Comparison of ENCODE assay signal across 9 cellular contexts in the genomic region with DNA sequence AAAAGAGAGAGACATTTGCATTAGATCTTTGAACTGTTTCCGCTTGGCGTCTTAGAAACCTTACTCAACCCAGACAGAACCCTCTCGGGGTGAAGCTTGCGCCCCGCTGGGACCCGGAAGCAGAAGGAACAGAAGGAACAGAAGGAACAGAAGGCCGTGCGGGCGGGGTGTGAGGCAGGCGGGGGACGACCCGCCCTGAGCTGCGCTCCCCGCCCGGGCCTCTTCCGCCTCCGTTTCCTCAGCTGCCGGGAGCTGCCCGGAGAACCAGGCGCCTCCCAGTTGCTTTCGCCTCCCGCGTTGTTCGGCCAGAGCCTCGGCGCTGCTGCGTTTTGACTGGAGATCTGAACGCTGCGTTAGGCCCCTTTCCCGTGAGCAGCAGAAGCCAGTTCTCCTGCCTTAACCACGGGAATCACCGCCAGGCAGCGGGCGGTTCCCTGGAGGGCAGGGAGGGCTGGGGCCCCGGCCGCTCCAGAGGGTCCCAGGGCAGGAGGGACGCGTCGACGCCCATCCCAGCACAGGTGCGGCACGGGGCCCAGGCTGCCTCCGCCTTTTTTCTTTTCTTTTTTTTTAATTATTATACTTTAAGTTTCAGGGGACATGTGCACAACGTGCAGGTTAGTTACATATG. TPM values are rescaled to one million over a fixed set of nuclear protein-coding genes. Genes with fewer than 3 reads are reported as not detected.
DNase-seq lines count a peak whose midpoint lies in the region; ATAC-seq, FAIRE-seq and TF ChIP-seq lines count a peak whose summit lies in the region.
"Had no signal": no experiment of that assay in that cellular context is flagged by ENCODE, and none has a peak within 500 bp of the region (broad histone marks: within the 10 kb centered on the region; RNA-seq: fewer than 3 reads in every experiment).

No MANE protein-coding gene starts in this region.

- 56% methylated on average over 8 of the region's 44 CpGs for WGBS in right lobe of liver (ENCODE audit: insufficient coverage, low coverage, low lambda C conversion rate, missing lambda C conversion rate)
- 76% methylated on average over 32 of the region's 44 CpGs for WGBS in HepG2 (ENCODE audit: low lambda C conversion rate)

- H3K27ac Mint-ChIP-seq in T-helper 1 cell treated with Interleukin-12 subunit alpha and Interleukin-12 subunit beta and Interleukin-4 antibody, amounts not matched to agents 30 μg/mL and 1 μg/mL, for 36 hours: peak overlapping the region; percentile 57
- H3K27ac Mint-ChIP-seq: activated naive CD8-positive, alpha-beta T cell had no signal

- no peaks in the 10 kb centered on the region for H3K27me3 Mint-ChIP-seq in T-helper 1 cell treated with Interleukin-12 subunit alpha and Interleukin-12 subunit beta and Interleukin-4 antibody, amounts not matched to agents 30 μg/mL and 1 μg/mL, for 36 hours (ENCODE audit: low read depth)
- H3K27me3 Mint-ChIP-seq: activated naive CD8-positive, alpha-beta T cell had no signal

- TF ChIP-seq EP300 in HepG2 (IDR thresholded peaks at IDR 0.05; ENCODE audit: low read depth in 2 of 2, low read length in 2 of 2): no peak
- TF ChIP-seq EP300 in HepG2 (CRISPR knock-in tag; IDR thresholded peaks at IDR 0.05; ENCODE audit: borderline replicate concordance): no peak

- H3K27me3 ChIP-seq in right lobe of liver: no peaks in the 10 kb centered on the region
- H3K27me3 ChIP-seq in HepG2 (ENCODE audit: control insufficient read depth in 1 of 2, insufficient read depth in 2 of 2, low read length in 2 of 2): no peaks in the 10 kb centered on the region; a peak in 2 of 5 replicates
- H3K27me3 ChIP-seq in upper lobe of right lung: no peaks in the 10 kb centered on the region

- H3K4me3 ChIP-seq in right lobe of liver (no peak overlapping the region), HepG2 (replicated peaks in 1 of 3; ENCODE audit: insufficient read depth in 1 of 3, low read depth in 2 of 3, low read length in 3 of 3) (no peak overlapping the region), upper lobe of right lung (peak overlapping the region; percentile 40)

- TF ChIP-seq RAD21 in HepG2 (CRISPR knock-in tag; IDR thresholded peaks at IDR 0.05): no peak

- no peaks in the 10 kb centered on the region for H3K79me2 ChIP-seq in HepG2 (ENCODE audit: insufficient read depth, low read length)

- TF ChIP-seq CTCF in right lobe of liver (IDR thresholded peaks at IDR 0.05): no peak
- no peak for TF ChIP-seq CTCF in HepG2 (CRISPR knock-in tag; IDR thresholded peaks at IDR 0.05)
- TF ChIP-seq CTCF in upper lobe of right lung (IDR thresholded peaks at IDR 0.05): no peak

- DNase-seq in right lobe of liver (peak in 1 of 3 donors; percentile 63), HepG2 (ENCODE audit: low spot score) (no peak), upper lobe of right lung (no peak), epidermal melanocyte (ENCODE audit: insufficient read length, low spot score) (no peak), AG08396 (ENCODE audit: low spot score) (no peak), NCI-H2171 treated with DMSO at 0.1 percent for 48 hours (lab: John Stamatoyannopoulos, UW) (no peak)

- H3K36me3 ChIP-seq in right lobe of liver (no peaks in the 10 kb centered on the region), HepG2 (replicated peaks in 1 of 2; ENCODE audit: control insufficient read depth in 1 of 2, insufficient read depth in 2 of 2, low read length in 2 of 2) (no peaks in the 10 kb centered on the region), upper lobe of right lung (no peaks in the 10 kb centered on the region)

- no TSS peak for BruUV-seq in HepG2 (replicated peaks; lab: Mats Ljungman, UMichigan)

- ATAC-seq in right lobe of liver (peak; percentile 13 to 67 (median 55)), HepG2 (no peak), esophagus mucosa (peak; percentile 47), upper lobe of right lung (peak; percentile 89)

- POLR2A ChIA-PET in HepG2 (lab: Yijun Ruan, JAX): no interaction called here

- no peak overlapping the region for H2AFZ ChIP-seq in HepG2 (ENCODE audit: low read length)

- CTCF ChIA-PET in HepG2 (lab: Yijun Ruan, JAX; ENCODE audit: low intra/inter-chr PET ratio, low total read pairs): no interaction called here

- H3K9me3 Mint-ChIP-seq in T-helper 1 cell treated with Interleukin-12 subunit alpha and Interleukin-12 subunit beta and Interleukin-4 antibody, amounts not matched to agents 30 μg/mL and 1 μg/mL, for 36 hours: peaks cover 12% of the 10 kb centered on the region

- no peak for TF ChIP-seq POLR2A in right lobe of liver (IDR thresholded peaks at IDR 0.05)
- no peak for TF ChIP-seq POLR2A in HepG2 (IDR thresholded peaks at IDR 0.05; ENCODE audit: insufficient read depth in 1 of 2, low read depth in 2 of 2, low read length in 2 of 2)

- H3K9me3 ChIP-seq in right lobe of liver (no peaks in the 10 kb centered on the region), HepG2 (ENCODE audit: low read length) (peaks cover 17% of the 10 kb centered on the region), upper lobe of right lung (no peaks in the 10 kb centered on the region)

- peak overlapping the region; percentile 70 for H3K4me3 Mint-ChIP-seq in T-helper 1 cell treated with Interleukin-12 subunit alpha and Interleukin-12 subunit beta and Interleukin-4 antibody, amounts not matched to agents 30 μg/mL and 1 μg/mL, for 36 hours

- in situ Hi-C loops in HepG2 (cut with HindIII; ENCODE audit: extremely low pct_ligation_motif_present, low pct_unique_long_range_greater_than_20kb): no loop called here

- peaks cover 10% of the 10 kb centered on the region for H3K36me3 Mint-ChIP-seq in T-helper 1 cell treated with Interleukin-12 subunit alpha and Interleukin-12 subunit beta and Interleukin-4 antibody, amounts not matched to agents 30 μg/mL and 1 μg/mL, for 36 hours (ENCODE audit: low read depth)

- no peak overlapping the region for H3K27ac ChIP-seq in right lobe of liver
- H3K27ac ChIP-seq in HepG2 (ENCODE audit: extremely low read length, insufficient read depth, low read length): no peak overlapping the region
- H3K27ac ChIP-seq in upper lobe of right lung: no peak overlapping the region

- no peak overlapping the region for H3K4me2 ChIP-seq in HepG2 (ENCODE audit: low read depth, low read length)

- intact Hi-C loops in right lobe of liver (cut with DNase I) (no loop called here), HepG2 (cut with micrococcal nuclease; ENCODE audit: unreplicated experiment) (no loop called here), upper lobe of right lung (cut with DNase I) (no loop called here)

- H3K9ac ChIP-seq in HepG2 (ENCODE audit: insufficient read depth, low read depth, low read length): no peak overlapping the region

- FAIRE-seq in HepG2 (lab: Jason Lieb, UNC): no peak

- H3K4me1 Mint-ChIP-seq in T-helper 1 cell treated with Interleukin-12 subunit alpha and Interleukin-12 subunit beta and Interleukin-4 antibody, amounts not matched to agents 30 μg/mL and 1 μg/mL, for 36 hours (ENCODE audit: low read depth): peaks cover 2% of the 10 kb centered on the region

- H4K20me1 ChIP-seq in HepG2 (ENCODE audit: insufficient read depth, low read length): no peaks in the 10 kb centered on the region

- H3K4me1 ChIP-seq in right lobe of liver (no peaks in the 10 kb centered on the region), HepG2 (ENCODE audit: insufficient read depth, low read length) (no peaks in the 10 kb centered on the region), upper lobe of right lung (peaks cover 4% of the 10 kb centered on the region)

TF ChIP-seq in HepG2, 621 proteins besides CTCF, POLR2A, EP300 and RAD21 (continues in another document):
- TF ChIP-seq, protein P1, sequence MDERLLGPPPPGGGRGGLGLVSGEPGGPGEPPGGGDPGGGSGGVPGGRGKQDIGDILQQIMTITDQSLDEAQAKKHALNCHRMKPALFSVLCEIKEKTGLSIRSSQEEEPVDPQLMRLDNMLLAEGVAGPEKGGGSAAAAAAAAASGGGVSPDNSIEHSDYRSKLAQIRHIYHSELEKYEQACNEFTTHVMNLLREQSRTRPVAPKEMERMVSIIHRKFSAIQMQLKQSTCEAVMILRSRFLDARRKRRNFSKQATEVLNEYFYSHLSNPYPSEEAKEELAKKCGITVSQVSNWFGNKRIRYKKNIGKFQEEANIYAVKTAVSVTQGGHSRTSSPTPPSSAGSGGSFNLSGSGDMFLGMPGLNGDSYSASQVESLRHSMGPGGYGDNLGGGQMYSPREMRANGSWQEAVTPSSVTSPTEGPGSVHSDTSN (CRISPR knock-in tag; IDR thresholded peaks at IDR 0.05): no peak
- no peak for TF ChIP-seq GZF1 (CRISPR knock-in tag; IDR thresholded peaks at IDR 0.05)
- no peak for TF ChIP-seq TSC22D2 (CRISPR knock-in tag; IDR thresholded peaks at IDR 0.05; ENCODE audit: borderline replicate concordance)

RNA-seq across cellular contexts. Expression of a gene that starts 19.3 kb away (rescaled TPM):
- total RNA-seq in right lobe of liver (1 to 10 TPM in 2 of 6 experiments, under 1 TPM in 4; 0.58 to 3.9 (median 0.73) TPM), HepG2 (2016; rRNA removed; fragmentation: Illumina TruSeq; extraction: Trizol) (0.38 and 0.80 TPM in 2 replicates), esophagus mucosa (2.2 TPM), upper lobe of right lung (4.1 TPM)
- 0.79 and 1.1 TPM in 2 replicates for total RNA-seq in HepG2 (2016; cell fraction: cytosol; rRNA removed; fragmentation: Illumina TruSeq; extraction: Trizol; ENCODE audit: low read depth)
- 0.36 and 0.78 TPM in 2 replicates for total RNA-seq in HepG2 (2016; cell fraction: insoluble cytoplasmic fraction; rRNA removed; fragmentation: Illumina TruSeq; extraction: Trizol)
- 1.2 and 1.4 TPM in 2 replicates for total RNA-seq in HepG2 (2016; cell fraction: membrane; rRNA removed; fragmentation: Illumina TruSeq; extraction: Trizol)
- total RNA-seq in HepG2 (2016; cell fraction: nucleus; rRNA removed; fragmentation: Illumina TruSeq; extraction: Trizol): 0.69 and 0.75 TPM in 2 replicates
- polyA plus RNA-seq in HepG2 (2011; rRNA removed): 0.55 and 2.0 TPM in 2 replicates
- 0.69 and 1.1 TPM in 2 replicates for polyA plus RNA-seq in HepG2 (2011; cell fraction: cytosol; rRNA removed)
- 3.2 and 5.2 TPM in 2 replicates for polyA plus RNA-seq in HepG2 (2011; cell fraction: nucleus; rRNA removed)
- polyA plus RNA-seq in HepG2 (2012): 0.24 and 0.57 TPM in 2 replicates
- 0.80 and 1.2 TPM in 2 replicates for polyA plus RNA-seq in HepG2 (2016; cell fraction: cytosol; fragmentation: Illumina TruSeq; extraction: Trizol; ENCODE audit: low read depth)
- 0.53 and 1.4 TPM in 2 replicates for polyA plus RNA-seq in HepG2 (2016; cell fraction: insoluble cytoplasmic fraction; fragmentation: Illumina TruSeq; extraction: Trizol; ENCODE audit: low read depth)
- 1.5 and 2.6 TPM in 2 replicates for polyA plus RNA-seq in HepG2 (2016; cell fraction: membrane; fragmentation: Illumina TruSeq; extraction: Trizol; ENCODE audit: low read depth)
- 2.1 and 2.8 TPM in 2 replicates for polyA plus RNA-seq in HepG2 (2016; cell fraction: nucleus; fragmentation: Illumina TruSeq; extraction: Trizol; ENCODE audit: insufficient read depth, low read depth)
- 0.70 and 1.1 TPM in 2 replicates for polyA minus RNA-seq in HepG2 (2011; rRNA and poly(A)+ RNA removed; ENCODE audit: low replicate concordance)
- 1.5 TPM in 1 of 2 replicates, not detected in the other for polyA minus RNA-seq in HepG2 (2011; cell fraction: cytosol; rRNA and poly(A)+ RNA removed)
- 1.4 and 2.6 TPM in 2 replicates for polyA minus RNA-seq in HepG2 (2011; cell fraction: nucleus; rRNA and poly(A)+ RNA removed)
